Comparison of ENCODE assay signal across 1 cellular context in genomic region chr5:115531787-115532367, GRCh38.
TF ChIP-seq lines count a peak whose summit lies in the region.

No MANE protein-coding gene starts in this region.

TF ChIP-seq in GM12878, 131 proteins besides CTCF, POLR2A, EP300 and RAD21:
- peak; percentile 22; the same call in 1 of the 2 replicates for TF ChIP-seq SPI1 (IDR thresholded peaks at IDR 0.05; ENCODE audit: borderline replicate concordance, insufficient read depth, low read depth, low read length)
- no peak for TF ChIP-seq ZBTB40 (IDR thresholded peaks at IDR 0.05; ENCODE audit: borderline replicate concordance)
TF ChIP-seq in GM12878: peak in this region for 1.
